ENCODE assay signal across 23 cellular contexts in the genomic region with DNA sequence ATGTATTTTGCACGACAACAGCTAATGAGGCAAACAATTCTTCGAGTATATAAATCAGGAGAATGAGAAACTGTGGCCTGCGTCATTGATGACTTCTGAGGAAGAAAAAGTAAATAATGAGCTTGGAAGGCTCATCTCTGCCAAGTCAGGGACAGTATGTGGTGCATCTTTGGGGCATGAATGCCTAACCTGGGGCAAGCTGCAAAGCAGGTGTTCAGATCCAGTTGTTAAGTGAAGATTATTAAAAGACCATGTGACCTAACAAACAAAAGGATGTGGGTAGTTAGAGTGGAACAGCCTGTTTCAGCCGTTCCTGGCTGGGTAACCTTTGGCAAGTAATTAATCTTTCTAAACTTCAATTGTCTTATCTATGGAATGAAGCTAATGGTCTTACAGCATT.
DNase-seq lines count a peak whose midpoint lies in the region; ATAC-seq, FAIRE-seq and TF ChIP-seq lines count a peak whose summit lies in the region.
"Had no signal": no experiment of that assay in that cellular context is flagged by ENCODE, and none has a peak within 500 bp of the region (broad histone marks: within the 10 kb centered on the region; RNA-seq: fewer than 3 reads in every experiment).

No MANE protein-coding gene starts in this region.

- no peaks in the 10 kb centered on the region for H3K9me1 ChIP-seq in endothelial cell of umbilical vein (replicated peaks; ENCODE audit: control insufficient read depth, extremely low read depth, insufficient read depth, low read length)

- no peaks in the 10 kb centered on the region for H4K20me1 ChIP-seq in endothelial cell of umbilical vein (replicated peaks; ENCODE audit: control insufficient read depth, extremely low read depth, insufficient read depth, low read length)

- H2AFZ ChIP-seq in endothelial cell of umbilical vein (ENCODE audit: low read depth, low read length) = no peak overlapping the region

- no peak for TF ChIP-seq CTCF in right atrium auricular region (IDR thresholded peaks at IDR 0.05)
- TF ChIP-seq CTCF in endothelial cell of umbilical vein (IDR thresholded peaks at IDR 0.05; ENCODE audit: extremely low read depth in 1 of 2, insufficient read depth in 1 of 2, low read depth in 1 of 2, low read length in 2 of 2) = no peak
- TF ChIP-seq CTCF in upper lobe of left lung (IDR thresholded peaks at IDR 0.05) = no peak
- TF ChIP-seq CTCF in suprapubic skin (IDR thresholded peaks at IDR 0.05) = no peak

- TF ChIP-seq EP300 in upper lobe of left lung (IDR thresholded peaks at IDR 0.05) (no peak), suprapubic skin (IDR thresholded peaks at IDR 0.05) (no peak)

- WGBS in upper lobe of left lung, 2 donors = 33 to 34% methylated on average over 4 of the region's 4 CpGs
- 47% methylated on average over 4 of the region's 4 CpGs for WGBS in suprapubic skin

- BruUV-seq in endothelial cell of umbilical vein (replicated peaks; lab: Mats Ljungman, UMichigan) = no TSS peak

- peak; percentile 28 for FAIRE-seq in endothelial cell of umbilical vein (lab: Jason Lieb, UNC)
- FAIRE-seq: astrocyte, HTR-8/SVneo, keratinocyte had no signal

- H3K36me3 ChIP-seq in right atrium auricular region (no peaks in the 10 kb centered on the region), endothelial cell of umbilical vein (ENCODE audit: control insufficient read depth in 2 of 2, extremely low read depth in 1 of 2, insufficient read depth in 2 of 2, low read length in 2 of 2) (no peaks in the 10 kb centered on the region), upper lobe of left lung (no peaks in the 10 kb centered on the region), suprapubic skin (no peaks in the 10 kb centered on the region)
- H3K36me3 ChIP-seq: gastrocnemius medialis, thyroid gland had no signal

- TF ChIP-seq POLR2A in endothelial cell of umbilical vein (IDR thresholded peaks at IDR 0.05; ENCODE audit: low read depth, low read length) (no peak), upper lobe of left lung (IDR thresholded peaks at IDR 0.05) (no peak), suprapubic skin (IDR thresholded peaks at IDR 0.05) (no peak)

- H3K4me3 ChIP-seq in right atrium auricular region (no peak overlapping the region), endothelial cell of umbilical vein (replicated peaks in 1 of 3; ENCODE audit: insufficient read depth in 1 of 3, low read depth in 1 of 3, low read length in 3 of 3) (no peak overlapping the region), upper lobe of left lung (no peak overlapping the region), suprapubic skin (no peak overlapping the region)
- H3K4me3 ChIP-seq: gastrocnemius medialis, SK-N-MC, thyroid gland had no signal

- no peaks in the 10 kb centered on the region for H3K27me3 ChIP-seq in right atrium auricular region
- no peaks in the 10 kb centered on the region for H3K27me3 ChIP-seq in endothelial cell of umbilical vein (ENCODE audit: control insufficient read depth in 2 of 2, insufficient read depth in 2 of 2, low read length in 2 of 2)
- no peaks in the 10 kb centered on the region for H3K27me3 ChIP-seq in upper lobe of left lung
- H3K27me3 ChIP-seq in suprapubic skin = no peaks in the 10 kb centered on the region
- H3K27me3 ChIP-seq: gastrocnemius medialis, thyroid gland had no signal

- H3K79me2 ChIP-seq in endothelial cell of umbilical vein (ENCODE audit: control insufficient read depth, insufficient read depth, low read length) = no peaks in the 10 kb centered on the region

- H3K27ac ChIP-seq in right atrium auricular region = peak overlapping the region; percentile 5 to 63
- no peak overlapping the region for H3K27ac ChIP-seq in endothelial cell of umbilical vein (ENCODE audit: insufficient read depth, low read depth, low read length)
- peak overlapping the region in 3 of 4 donors; percentile 59 to 87 (median 72) for H3K27ac ChIP-seq in upper lobe of left lung
- H3K27ac ChIP-seq in suprapubic skin = no peak overlapping the region
- H3K27ac ChIP-seq: SK-N-MC had no signal

- CTCF ChIA-PET in endothelial cell of umbilical vein (lab: Charles Lee) = interaction anchor here (0.6 to 3.7 kb wide), 11 partner anchors 19 to 173 kb away, joined by 3 to 33 read pairs (median 5); no protein-coding TSS in a partner anchor

- no peak overlapping the region for H3K9ac ChIP-seq in endothelial cell of umbilical vein (replicated peaks; ENCODE audit: extremely low read depth, insufficient read depth, low read length)

- H3K9me3 ChIP-seq in right atrium auricular region (no peaks in the 10 kb centered on the region), endothelial cell of umbilical vein (replicated peaks; ENCODE audit: control insufficient read depth, insufficient read depth, low read length) (no peaks in the 10 kb centered on the region), upper lobe of left lung (no peaks in the 10 kb centered on the region), suprapubic skin (no peaks in the 10 kb centered on the region)
- H3K9me3 ChIP-seq: gastrocnemius medialis, thyroid gland had no signal

- POLR2A ChIA-PET in endothelial cell of umbilical vein (lab: Charles Lee) = no interaction called here

- H3K4me1 ChIP-seq in right atrium auricular region = peaks cover 0 to 16% of the 10 kb centered on the region in 2 donors
- H3K4me1 ChIP-seq in endothelial cell of umbilical vein (ENCODE audit: control insufficient read depth, extremely low read depth, insufficient read depth, low read length) = peaks cover 10% of the 10 kb centered on the region
- H3K4me1 ChIP-seq in upper lobe of left lung = peaks cover 31 to 62% (median 43%) of the 10 kb centered on the region in 4 donors
- H3K4me1 ChIP-seq in suprapubic skin = peaks cover 12% of the 10 kb centered on the region

- H3K4me2 ChIP-seq in endothelial cell of umbilical vein (ENCODE audit: insufficient read depth, low read length) = no peak overlapping the region

- intact Hi-C loops in Right ventricle myocardium inferior (cut with DNase I) = loop anchor here (2.0 to 5.0 kb wide), 3 partner anchors 46 to 144 kb away; no protein-coding TSS in a partner anchor
- intact Hi-C loops in endothelial cell of umbilical vein (cut with micrococcal nuclease) = loop anchor here (5.0 to 10.0 kb wide), 2 partner anchors 46 to 542 kb away; no protein-coding TSS in a partner anchor

- ATAC-seq in Right ventricle myocardium inferior (no peak), upper lobe of left lung (ENCODE audit: low FRiP score in 2 of 2) (no peak)
- ATAC-seq: activated CD4-positive, CD25-positive, alpha-beta regulatory T cell treated with anti-CD3 and anti-CD28 coated beads, Interleukin-2, amount 50 U/mL, for 24 hours; activated naive CD4-positive, alpha-beta T cell treated with anti-CD3 and anti-CD28 coated beads, Interleukin-2, amount 50 U/mL, for 72 hours; esophagus mucosa; gastrocnemius medialis; naive thymus-derived CD4-positive, alpha-beta T cell had no signal

- dilution Hi-C loops in endothelial cell of umbilical vein (cut with MboI; ENCODE audit: extremely low pct_ligation_motif_present, low sequenced_read_pairs) = no loop called here

- no peak for DNase-seq in right atrium auricular region (ENCODE audit: low spot score)
- no peak for DNase-seq in Right ventricle myocardium inferior (ENCODE audit: missing footprints)
- peak; percentile 28 for DNase-seq in NCI-H1105 (lab: John Stamatoyannopoulos, UW)
- no peak for DNase-seq in endothelial cell of umbilical vein (ENCODE audit: low read depth, low spot score)
- no peak for DNase-seq in upper lobe of left lung
- DNase-seq in stimulated activated CD4-positive, alpha-beta T cell treated with anti-CD3 and anti-CD28 coated beads, Interleukin-2, amount 100 ng/mL, for 24 hours = no peak
- no peak for DNase-seq in suprapubic skin (ENCODE audit: low spot score in 2 of 2)
- no peak for DNase-seq in mucosa of gallbladder (ENCODE audit: low spot score)
- DNase-seq: activated T-cell treated with anti-CD3 and anti-CD28 coated beads, Interleukin-2, amount 50 U/mL, for 48 hours; gastrocnemius medialis; naive thymus-derived CD4-positive, alpha-beta T cell; NCI-H2171 treated with DMSO at 0.1 percent for 48 hours; NK-92 treated with Interleukin-12 subunit alpha and Interleukin-12 subunit beta, amount 100 ng/mL, for 24 hours; stimulated activated CD4-positive, alpha-beta T cell treated with anti-CD3 and anti-CD28 coated beads, Interleukin-1b, Interleukin-23, amount 100 ng/mL, for 48 hours; stimulated activated naive CD4-positive, alpha-beta T cell treated with Interleukin-2 at 50 U/mL for 16 hours; thyroid gland had no signal

TF ChIP-seq in endothelial cell of umbilical vein, 7 proteins besides CTCF, POLR2A, EP300 and RAD21:
- TF ChIP-seq EZH2 (IDR thresholded peaks at IDR 0.05; ENCODE audit: borderline replicate concordance, low read depth, low read length, severe bottlenecking) = no peak
- no peak for TF ChIP-seq FOS (IDR thresholded peaks at IDR 0.05; ENCODE audit: borderline replicate concordance, insufficient read depth, low read length)
- no peak for TF ChIP-seq POLR2AphosphoS5 (IDR thresholded peaks at IDR 0.05; ENCODE audit: insufficient read depth, low read depth, low read length)
- no peak for TF ChIP-seq JUN (IDR thresholded peaks at IDR 0.05; ENCODE audit: borderline replicate concordance, insufficient read depth, insufficient read length, low read depth)
- no peak for TF ChIP-seq GATA2 (IDR thresholded peaks at IDR 0.05; ENCODE audit: insufficient read depth, insufficient read length, low read depth, low read length)
- no peak for TF ChIP-seq MYC (IDR thresholded peaks at IDR 0.05; ENCODE audit: low read depth, low read length)
- no peak for TF ChIP-seq MAX (IDR thresholded peaks at IDR 0.05; ENCODE audit: insufficient read depth, insufficient read length)

Comparison
In these comparisons a context has a peak if more than half of its experiments do, and no peak if none do; other contexts are left out.
1. H3K27ac ChIP-seq: peak in right atrium auricular region (2 of 2) and upper lobe of left lung (3 of 4); none in endothelial cell of umbilical vein (single experiment) and suprapubic skin (single experiment).